In genomic region chr2:69082430-69082997, GRCh38 we compare ENCODE assay signal across 9 cellular contexts.
DNase-seq lines count a peak whose midpoint lies in the region; ATAC-seq and TF ChIP-seq lines count a peak whose summit lies in the region.
"Had no signal": no experiment of that assay in that cellular context is flagged by ENCODE, and none has a peak within 500 bp of the region (broad histone marks: within the 10 kb centered on the region; RNA-seq: fewer than 3 reads in every experiment).

No MANE protein-coding gene starts in this region.

- no peak overlapping the region for H3K27ac Mint-ChIP-seq in endothelial cell (ENCODE audit: unreplicated experiment)

- intact Hi-C loops in transverse colon (cut with DNase I; ENCODE audit: low total_unique reads), result no loop called here

- no peak for ATAC-seq in HG03039 (IDR thresholded peaks at IDR 0.05; ENCODE audit: unreplicated experiment)

- no peaks in the 10 kb centered on the region for H3K27me3 ChIP-seq in transverse colon

- H3K4me3 Mint-ChIP-seq in endothelial cell (ENCODE audit: unreplicated experiment), result no peak overlapping the region

- H3K27me3 Mint-ChIP-seq in endothelial cell (ENCODE audit: unreplicated experiment), result peaks cover under 1% of the 10 kb centered on the region

- no peaks in the 10 kb centered on the region for H3K36me3 ChIP-seq in transverse colon

- H3K36me3 Mint-ChIP-seq in endothelial cell (ENCODE audit: low read depth, unreplicated experiment), result no peaks in the 10 kb centered on the region
- H3K36me3 Mint-ChIP-seq: naive B cell had no signal

- no peak for TF ChIP-seq POLR2A in transverse colon (IDR thresholded peaks at IDR 0.05)

- in situ Hi-C loops in transverse colon (cut with MboI; ENCODE audit: low pct_ligation_motif_present in 1 of 4, low pct_unique_long_range_greater_than_20kb in 1 of 4, low sequenced_read_pairs in 3 of 4), result no loop called here

- H3K27ac ChIP-seq in VCaP (peak overlapping the region; percentile 78), transverse colon (peak overlapping the region; percentile 51 to 79 (median 61))

- H3K4me1 ChIP-seq in transverse colon, result peaks cover 0 to 20% (median 14%) of the 10 kb centered on the region in 4 donors

- no peak overlapping the region for H3K4me3 ChIP-seq in transverse colon

- no peaks in the 10 kb centered on the region for H3K9me3 ChIP-seq in transverse colon

- H3K9me3 Mint-ChIP-seq in endothelial cell (ENCODE audit: unreplicated experiment), result no peaks in the 10 kb centered on the region
- H3K9me3 Mint-ChIP-seq: naive B cell had no signal

- TF ChIP-seq CTCF in VCaP (conservative IDR thresholded peaks at IDR 0.05), result no peak
- TF ChIP-seq CTCF in transverse colon (IDR thresholded peaks at IDR 0.05), result no peak
- TF ChIP-seq CTCF in endothelial cell (IDR thresholded peaks at IDR 0.05; ENCODE audit: unreplicated experiment), result no peak

- no peak for TF ChIP-seq EP300 in transverse colon (IDR thresholded peaks at IDR 0.05; ENCODE audit: low read depth)

- peak; percentile 8 to 47 for DNase-seq in NCI-H2081 (lab: John Stamatoyannopoulos, UW)
- DNase-seq in NCI-H2081 treated with DMSO at 0.1 percent for 48 hours (lab: John Stamatoyannopoulos, UW), result no peak
- peak; percentile 95 for DNase-seq in iris pigment epithelial cell (ENCODE audit: low read depth)
- peak; percentile 55 for DNase-seq in transverse colon
- DNase-seq in NCI-H1694 treated with DMSO at 0.1 percent for 48 hours (lab: John Stamatoyannopoulos, UW), result no peak
- DNase-seq in endothelial cell (ENCODE audit: low spot score), result no peak
- DNase-seq: naive B cell had no signal

- 34 to 51% methylated on average over 3 to 9 of the region's 9 CpGs for WGBS in transverse colon (ENCODE audit: low coverage in 1 of 2), 2 donors

- H3K4me1 Mint-ChIP-seq in endothelial cell (ENCODE audit: unreplicated experiment), result peaks cover 6% of the 10 kb centered on the region
- H3K4me1 Mint-ChIP-seq: naive B cell had no signal

Comparison
In these comparisons a context has a peak if more than half of its experiments do, and no peak if none do; other contexts are left out.
1. DNase-seq: peak in NCI-H2081 (2 of 2), iris pigment epithelial cell (single experiment) and transverse colon (single experiment); none in NCI-H2081 treated with DMSO at 0.1 percent for 48 hours (single experiment), NCI-H1694 treated with DMSO at 0.1 percent for 48 hours (single experiment) and endothelial cell (single experiment).